ENCODE assay signal across 25 cellular contexts in the genomic region with DNA sequence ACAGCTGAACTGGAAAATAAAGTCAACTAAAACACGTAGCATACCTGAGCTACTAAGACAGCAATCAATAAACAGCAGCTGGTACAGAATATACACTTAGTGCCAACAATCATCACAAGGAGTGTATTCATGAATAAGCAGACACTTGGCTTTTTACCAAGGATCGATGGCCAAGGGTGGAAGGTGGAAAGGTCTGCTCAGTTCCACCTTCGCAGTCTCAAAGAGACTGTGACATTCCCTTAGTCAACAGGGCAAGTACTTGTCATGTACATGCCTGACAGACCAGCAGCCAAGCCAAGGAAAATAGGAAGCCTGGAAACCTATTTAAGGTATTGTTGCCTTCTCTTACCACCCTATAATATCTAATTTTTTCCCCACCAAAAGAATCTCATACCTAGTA. TPM values are rescaled to one million over a fixed set of nuclear protein-coding genes. Genes with fewer than 3 reads are reported as not detected.
DNase-seq lines count a peak whose midpoint lies in the region; ATAC-seq, FAIRE-seq and TF ChIP-seq lines count a peak whose summit lies in the region.
"Had no signal": no experiment of that assay in that cellular context is flagged by ENCODE, and none has a peak within 500 bp of the region (broad histone marks: within the 10 kb centered on the region; RNA-seq: fewer than 3 reads in every experiment).

No MANE protein-coding gene starts in this region.

- H3K4me1 Mint-ChIP-seq in activated naive CD4-positive, alpha-beta T cell treated with anti-CD3 and anti-CD28 coated beads for 36 hours (ENCODE audit: low read depth) = peaks cover 59% of the 10 kb centered on the region
- peaks cover 60% of the 10 kb centered on the region for H3K4me1 Mint-ChIP-seq in activated naive CD8-positive, alpha-beta T cell treated with anti-CD3 and anti-CD28 coated beads for 36 hours
- peaks cover 40% of the 10 kb centered on the region for H3K4me1 Mint-ChIP-seq in activated T-helper 2 cell treated with anti-CD3 and anti-CD28 coated beads, Interferon-gamma antibody, Interleukin-2, Interleukin-4, amounts not matched to agents 10 μg/mL and 5 μg/mL and 100 μg/mL, durations not matched to agents 14 hours and 24 hours and 36 hours (ENCODE audit: low read depth)
- H3K4me1 Mint-ChIP-seq: mesothelial cell of epicardium, nephron progenitor cell had no signal

- FAIRE-seq in GM12892 (lab: Jason Lieb, UNC) (peak; percentile 5), pancreas (lab: Jason Lieb, UNC) (no peak)
- FAIRE-seq: D721Med, endothelial cell of umbilical vein had no signal

- no peak for ATAC-seq in activated naive CD4-positive, alpha-beta T cell treated with anti-CD3 and anti-CD28 coated beads, Interleukin-2, amount 50 U/mL, for 72 hours
- ATAC-seq in pancreas (peak; percentile 82 to 92 (median 84)), mucosa of descending colon (no peak), GM19324 (IDR thresholded peaks at IDR 0.05; ENCODE audit: low FRiP score, unreplicated experiment) (no peak)
- ATAC-seq: left lung, sciatic nerve had no signal

- H3K9me3 ChIP-seq in pancreas (no peaks in the 10 kb centered on the region), mucosa of descending colon (no peaks in the 10 kb centered on the region)
- H3K9me3 ChIP-seq: left lung had no signal

- no peak overlapping the region for H3K27ac ChIP-seq in pancreas
- H3K27ac ChIP-seq: cardiac muscle cell, left lung, parathyroid adenoma, SK-N-MC had no signal

- no peak overlapping the region for H3K4me3 Mint-ChIP-seq in activated naive CD4-positive, alpha-beta T cell treated with anti-CD3 and anti-CD28 coated beads for 36 hours
- H3K4me3 Mint-ChIP-seq in activated naive CD8-positive, alpha-beta T cell treated with anti-CD3 and anti-CD28 coated beads for 36 hours = no peak overlapping the region
- H3K4me3 Mint-ChIP-seq in activated T-helper 2 cell treated with anti-CD3 and anti-CD28 coated beads, Interferon-gamma antibody, Interleukin-2, Interleukin-4, amounts not matched to agents 10 μg/mL and 5 μg/mL and 100 μg/mL, durations not matched to agents 14 hours and 24 hours and 36 hours (ENCODE audit: low read depth) = no peak overlapping the region
- H3K4me3 Mint-ChIP-seq: dendritic cell treated with granulocyte-macrophage colony-stimulating factor and Interleukin-4, amounts not matched to agents 40 ng/mL and 50 ng/mL, for 4 days; mesothelial cell of epicardium; nephron progenitor cell had no signal

- no peaks in the 10 kb centered on the region for H3K9me3 Mint-ChIP-seq in activated naive CD4-positive, alpha-beta T cell treated with anti-CD3 and anti-CD28 coated beads for 36 hours
- H3K9me3 Mint-ChIP-seq in activated naive CD4-positive, alpha-beta T cell treated with anti-CD3 and anti-CD28 coated beads, Interleukin-2, amount 50 U/mL, for 72 hours = no peaks in the 10 kb centered on the region
- H3K9me3 Mint-ChIP-seq in activated naive CD8-positive, alpha-beta T cell treated with anti-CD3 and anti-CD28 coated beads for 36 hours = no peaks in the 10 kb centered on the region
- H3K9me3 Mint-ChIP-seq in activated T-helper 2 cell treated with anti-CD3 and anti-CD28 coated beads, Interferon-gamma antibody, Interleukin-2, Interleukin-4, amounts not matched to agents 10 μg/mL and 5 μg/mL and 100 μg/mL, durations not matched to agents 14 hours and 24 hours and 36 hours = no peaks in the 10 kb centered on the region
- H3K9me3 Mint-ChIP-seq: dendritic cell treated with granulocyte-macrophage colony-stimulating factor and Interleukin-4, amounts not matched to agents 40 ng/mL and 50 ng/mL, for 4 days; mesothelial cell of epicardium; nephron progenitor cell had no signal

- no peaks in the 10 kb centered on the region for H3K36me3 ChIP-seq in pancreas
- H3K36me3 ChIP-seq in mucosa of descending colon (ENCODE audit: low read depth) = no peaks in the 10 kb centered on the region

- peaks cover 40% of the 10 kb centered on the region for H3K36me3 Mint-ChIP-seq in activated naive CD4-positive, alpha-beta T cell treated with anti-CD3 and anti-CD28 coated beads for 36 hours (ENCODE audit: low read depth)
- peaks cover 7 to 35% of the 10 kb centered on the region in 2 donors for H3K36me3 Mint-ChIP-seq in activated naive CD4-positive, alpha-beta T cell treated with anti-CD3 and anti-CD28 coated beads, Interleukin-2, amount 50 U/mL, for 72 hours
- H3K36me3 Mint-ChIP-seq in activated naive CD8-positive, alpha-beta T cell treated with anti-CD3 and anti-CD28 coated beads for 36 hours = peaks cover 64% of the 10 kb centered on the region
- H3K36me3 Mint-ChIP-seq in activated T-helper 2 cell treated with anti-CD3 and anti-CD28 coated beads, Interferon-gamma antibody, Interleukin-2, Interleukin-4, amounts not matched to agents 10 μg/mL and 5 μg/mL and 100 μg/mL, durations not matched to agents 14 hours and 24 hours and 36 hours (ENCODE audit: low read depth) = peaks cover 69% of the 10 kb centered on the region

- peaks cover 14 to 22% (median 17%) of the 10 kb centered on the region in 3 donors for H3K4me1 ChIP-seq in pancreas
- no peaks in the 10 kb centered on the region for H3K4me1 ChIP-seq in mucosa of descending colon (ENCODE audit: low read depth)
- H3K4me1 ChIP-seq: left lung, parathyroid adenoma had no signal

- no peak for TF ChIP-seq POLR2A in GM12892 (IDR thresholded peaks at IDR 0.05; ENCODE audit: low read depth, low read length)

- WGBS in pancreas, 2 donors = 6 to 16% methylated on average over 3 of the region's 3 CpGs

- peak overlapping the region; percentile 2 for H3K27ac Mint-ChIP-seq in activated naive CD4-positive, alpha-beta T cell treated with anti-CD3 and anti-CD28 coated beads for 36 hours
- peak overlapping the region in 1 of 2 donors; percentile 33 for H3K27ac Mint-ChIP-seq in activated naive CD4-positive, alpha-beta T cell treated with anti-CD3 and anti-CD28 coated beads, Interleukin-2, amount 50 U/mL, for 72 hours
- H3K27ac Mint-ChIP-seq in activated naive CD8-positive, alpha-beta T cell treated with anti-CD3 and anti-CD28 coated beads for 36 hours = peak overlapping the region; percentile 70
- no peak overlapping the region for H3K27ac Mint-ChIP-seq in activated T-helper 2 cell treated with anti-CD3 and anti-CD28 coated beads, Interferon-gamma antibody, Interleukin-2, Interleukin-4, amounts not matched to agents 10 μg/mL and 5 μg/mL and 100 μg/mL, durations not matched to agents 14 hours and 24 hours and 36 hours
- H3K27ac Mint-ChIP-seq: dendritic cell treated with granulocyte-macrophage colony-stimulating factor and Interleukin-4, amounts not matched to agents 40 ng/mL and 50 ng/mL, for 4 days; mesothelial cell of epicardium; nephron progenitor cell had no signal

- no peaks in the 10 kb centered on the region for H3K27me3 Mint-ChIP-seq in activated naive CD4-positive, alpha-beta T cell treated with anti-CD3 and anti-CD28 coated beads for 36 hours (ENCODE audit: low read depth)
- no peaks in the 10 kb centered on the region for H3K27me3 Mint-ChIP-seq in activated naive CD8-positive, alpha-beta T cell treated with anti-CD3 and anti-CD28 coated beads for 36 hours
- no peaks in the 10 kb centered on the region for H3K27me3 Mint-ChIP-seq in activated T-helper 2 cell treated with anti-CD3 and anti-CD28 coated beads, Interferon-gamma antibody, Interleukin-2, Interleukin-4, amounts not matched to agents 10 μg/mL and 5 μg/mL and 100 μg/mL, durations not matched to agents 14 hours and 24 hours and 36 hours (ENCODE audit: low read depth)
- H3K27me3 Mint-ChIP-seq: dendritic cell treated with granulocyte-macrophage colony-stimulating factor and Interleukin-4, amounts not matched to agents 40 ng/mL and 50 ng/mL, for 4 days had no signal

- TF ChIP-seq CTCF in pancreas (IDR thresholded peaks at IDR 0.05) = no peak
- TF ChIP-seq CTCF in mucosa of descending colon (IDR thresholded peaks at IDR 0.05) = no peak

- no peak for DNase-seq in activated naive CD4-positive, alpha-beta T cell treated with anti-CD3 and anti-CD28 coated beads for 36 hours
- DNase-seq in activated naive CD4-positive, alpha-beta T cell treated with anti-CD3 and anti-CD28 coated beads, Interleukin-2, amount 50 U/mL, for 72 hours (ENCODE audit: low spot score in 2 of 2) = no peak
- no peak for DNase-seq in GM12892 (ENCODE audit: insufficient read length)
- no peak for DNase-seq in activated naive CD8-positive, alpha-beta T cell treated with anti-CD3 and anti-CD28 coated beads for 36 hours
- DNase-seq in pancreas = peak in 3 of 6 donors; percentile 40 to 73 (median 60)
- no peak for DNase-seq in activated T-helper 2 cell treated with anti-CD3 and anti-CD28 coated beads, Interferon-gamma antibody, Interleukin-2, Interleukin-4, amounts not matched to agents 10 μg/mL and 5 μg/mL and 100 μg/mL, durations not matched to agents 14 hours and 24 hours and 36 hours (ENCODE audit: low spot score)
- DNase-seq in mucosa of descending colon = no peak
- DNase-seq: activated CD4-positive, alpha-beta T cell treated with anti-CD3 and anti-CD28 coated beads for 48 hours; HCEC 1CT; head of caudate nucleus; KBM-7; left lung; NCI-H2081; NCI-H524 treated with DMSO at 0.1 percent for 48 hours; nephron progenitor cell; T-helper 2 cell had no signal

- H3K4me3 ChIP-seq in pancreas (no peak overlapping the region), mucosa of descending colon (no peak overlapping the region)
- H3K4me3 ChIP-seq: cardiac muscle cell, left lung, SK-N-MC had no signal

- H3K27me3 ChIP-seq in pancreas = no peaks in the 10 kb centered on the region
- H3K27me3 ChIP-seq: cardiac muscle cell, left lung had no signal

- CTCF ChIA-PET in activated naive CD4-positive, alpha-beta T cell treated with anti-CD3 and anti-CD28 coated beads for 36 hours (lab: Charles Lee) = interaction anchor here (0.5 kb wide), 1 partner anchor 465 kb away, joined by 3 read pairs; a partner anchor contains a TSS

- intact Hi-C loops in activated naive CD4-positive, alpha-beta T cell treated with anti-CD3 and anti-CD28 coated beads for 36 hours (cut with micrococcal nuclease) = no loop called here
- intact Hi-C loops in pancreas (cut with DNase I) (no loop called here), mucosa of descending colon (cut with DNase I, micrococcal nuclease) (no loop called here)
- intact Hi-C loops in activated T-helper 2 cell treated with anti-CD3 and anti-CD28 coated beads, Interferon-gamma antibody, Interleukin-2, Interleukin-4, amounts not matched to agents 10 μg/mL and 5 μg/mL and 100 μg/mL, durations not matched to agents 14 hours and 24 hours and 36 hours (cut with micrococcal nuclease) = loop anchor here (5.0 kb wide), 1 partner anchor 149 kb away; a partner anchor contains a TSS

RNA-seq across cellular contexts. Expression of a gene that starts 21.4 kb away (rescaled TPM):
- total RNA-seq in activated naive CD4-positive, alpha-beta T cell treated with anti-CD3 and anti-CD28 coated beads for 36 hours = 100 to 1,000 TPM; 150 to 153 TPM
- total RNA-seq in activated naive CD4-positive, alpha-beta T cell treated with anti-CD3 and anti-CD28 coated beads, Interleukin-2, amount 50 U/mL, for 72 hours = 100 to 1,000 TPM; 147 to 234 TPM
- 90.0 TPM for polyA plus RNA-seq in GM12892 (2012; ENCODE audit: missing spikeins)
- total RNA-seq in activated naive CD8-positive, alpha-beta T cell treated with anti-CD3 and anti-CD28 coated beads for 36 hours = 100 to 1,000 TPM; 147 to 151 TPM
- total RNA-seq in pancreas (10 to 100 TPM; 36.0 to 41.5 (median 40.6) TPM), mucosa of descending colon (10 to 100 TPM; 43.0 to 68.6 (median 51.3) TPM)
- polyA plus RNA-seq in pancreas = 10 to 100 TPM; 10.3 to 18.0 TPM
- total RNA-seq in activated T-helper 2 cell treated with anti-CD3 and anti-CD28 coated beads, Interferon-gamma antibody, Interleukin-2, Interleukin-4, amounts not matched to agents 10 μg/mL and 5 μg/mL and 100 μg/mL, durations not matched to agents 14 hours and 24 hours and 36 hours = 99.2 and 102 TPM in 2 replicates

Comparison
In these comparisons a context has a peak if more than half of its experiments do, and no peak if none do; other contexts are left out.
1. ATAC-seq: peak in pancreas (4 of 4); none in activated naive CD4-positive, alpha-beta T cell treated with anti-CD3 and anti-CD28 coated beads, Interleukin-2, amount 50 U/mL, for 72 hours (0 of 2), mucosa of descending colon (single experiment) and GM19324 (single experiment).